In genomic region chr15:65926899-65927298, GRCh38 we compare ENCODE assay signal across 24 cellular contexts. TPM values are rescaled to one million over a fixed set of nuclear protein-coding genes. Genes with fewer than 3 reads are reported as not detected.
A peak's percentile ranks its signal among the peaks of the same experiment; 100 is the strongest.
DNase-seq lines count a peak whose midpoint lies in the region; ATAC-seq and TF ChIP-seq lines count a peak whose summit lies in the region.
"Had no signal": no experiment of that assay in that cellular context is flagged by ENCODE, and none has a peak within 500 bp of the region (broad histone marks: within the 10 kb centered on the region; RNA-seq: fewer than 3 reads in every experiment).

No MANE protein-coding gene starts in this region.

- TF ChIP-seq CTCF in GM10248 (IDR thresholded peaks at IDR 0.05; ENCODE audit: control extremely low read depth, extremely low read depth, low read depth, missing control alignments) (no peak), vagina (IDR thresholded peaks at IDR 0.05) (no peak)

- no peaks in the 10 kb centered on the region for H3K9me3 ChIP-seq in vagina
- H3K9me3 ChIP-seq: esophagus squamous epithelium, right atrium auricular region had no signal

- H3K27me3 ChIP-seq in vagina: no peaks in the 10 kb centered on the region
- H3K27me3 ChIP-seq: cardiac muscle cell, esophagus squamous epithelium, right atrium auricular region had no signal

- POLR2A ChIA-PET in GM10248 (lab: Yijun Ruan, JAX): no interaction called here

- H3K36me3 ChIP-seq in vagina: no peaks in the 10 kb centered on the region
- H3K36me3 ChIP-seq: cardiac muscle cell, esophagus squamous epithelium, right atrium auricular region had no signal

- ATAC-seq in GM19043 (IDR thresholded peaks at IDR 0.05; ENCODE audit: low read depth, unreplicated experiment) (peak; percentile 76), GM21825 (IDR thresholded peaks at IDR 0.05; ENCODE audit: unreplicated experiment) (peak; percentile 55), HG03196 (IDR thresholded peaks at IDR 0.05; ENCODE audit: unreplicated experiment) (peak; percentile 46)
- ATAC-seq: activated CD8-positive, alpha-beta T cell treated with anti-CD3 and anti-CD28 coated beads, Interleukin-2, amount 10 ng/mL, durations not matched to agents 7 days and 5 days; left ventricle myocardium superior; T-helper 17 cell had no signal

- intact Hi-C loops in vagina (cut with DNase I): no loop called here

- DNase-seq in GM10248 (ENCODE audit: extremely low spot score): peak; percentile 46
- DNase-seq in NCI-H1694 treated with DMSO at 0.1 percent for 48 hours (lab: John Stamatoyannopoulos, UW): no peak
- DNase-seq in cerebellar cortex (ENCODE audit: low spot score): no peak
- DNase-seq in vagina (ENCODE audit: extremely low spot score in 2 of 2): no peak
- DNase-seq in NCI-H524 treated with DMSO at 0.1 percent for 48 hours (lab: John Stamatoyannopoulos, UW): no peak
- DNase-seq: activated CD4-positive, CD25-positive, alpha-beta regulatory T cell; activated CD8-positive, alpha-beta T cell treated with anti-CD3 and anti-CD28 coated beads, Interleukin-2, amount 10 ng/mL, durations not matched to agents 7 days and 5 days; CD4-positive, CD25-positive, alpha-beta regulatory T cell; DND-41; esophagus squamous epithelium; glutamatergic neuron; KBM-7; left ventricle myocardium superior; NCI-H526 treated with DMSO at 0.1 percent for 48 hours; OCI-M1; SIG-M5; stimulated activated CD4-positive, alpha-beta T cell treated with anti-CD3 and anti-CD28 coated beads, Interleukin-15, amount 100 ng/mL, for 24 hours; T-helper 17 cell had no signal

- no peak for TF ChIP-seq POLR2A in vagina (IDR thresholded peaks at IDR 0.05)

- no peaks in the 10 kb centered on the region for H3K4me1 ChIP-seq in vagina
- H3K4me1 ChIP-seq: esophagus squamous epithelium, right atrium auricular region had no signal

- no peak overlapping the region for H3K27ac ChIP-seq in vagina
- H3K27ac ChIP-seq: cardiac muscle cell, esophagus squamous epithelium, HL-60, right atrium auricular region had no signal

- CTCF ChIA-PET in GM10248 (lab: Yijun Ruan, JAX): interaction anchor here (2.2 kb wide), 1 partner anchor 9 kb away, joined by 10 read pairs; no protein-coding TSS in a partner anchor

- no peak overlapping the region for H3K4me3 ChIP-seq in vagina
- H3K4me3 ChIP-seq: cardiac muscle cell, esophagus squamous epithelium, right atrium auricular region had no signal

RNA-seq across cellular contexts. Expression of gene RAB11A, which starts 57.6 kb away (rescaled TPM):
- 151 TPM for total RNA-seq in vagina
